ENCODE assay signal across 8 cellular contexts in the genomic region with DNA sequence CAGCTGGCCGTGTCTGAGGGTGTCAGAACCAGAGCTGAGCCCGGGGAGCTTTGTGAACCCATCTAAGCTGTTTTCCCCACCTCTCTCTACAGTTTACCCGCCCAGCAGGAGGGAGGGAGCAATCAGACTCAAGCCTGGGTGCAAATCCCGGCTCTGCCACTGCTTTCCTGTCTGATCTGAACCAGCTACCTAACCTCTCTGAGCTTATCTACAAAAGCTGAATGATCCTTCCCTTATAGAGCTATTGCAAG. TPM values are rescaled to one million over a fixed set of nuclear protein-coding genes. Genes with fewer than 3 reads are reported as not detected.
DNase-seq lines count a peak whose midpoint lies in the region; ATAC-seq, FAIRE-seq and TF ChIP-seq lines count a peak whose summit lies in the region.

No MANE protein-coding gene starts in this region.

- peak overlapping the region; percentile 59 to 76 for H3K4me3 ChIP-seq in CD4-positive, alpha-beta memory T cell (ENCODE audit: low read length in 2 of 2)
- peak overlapping the region; percentile 99 for H3K4me3 ChIP-seq in kidney (ENCODE audit: low read length in 2 of 2)

- peak overlapping the region; percentile 96 to 100 (median 99) for H3K4me3 Mint-ChIP-seq in CD4-positive, alpha-beta memory T cell

- H3K27ac Mint-ChIP-seq in CD4-positive, alpha-beta memory T cell = peak overlapping the region; percentile 86 to 99 (median 97)

- ATAC-seq in HG03135 (IDR thresholded peaks at IDR 0.05; ENCODE audit: unreplicated experiment) = peak; percentile 10

- H3K27me3 ChIP-seq in CD4-positive, alpha-beta memory T cell (ENCODE audit: insufficient read depth, low read length) = no peaks in the 10 kb centered on the region

- CTCF ChIA-PET in CD4-positive, alpha-beta memory T cell (lab: Charles Lee; ENCODE audit: partially characterized antibody) = interaction anchor here (0.7 to 6.2 kb wide), 25 partner anchors 12 to 248 kb away, joined by 3 to 47 read pairs (median 5); partner anchors contain the start of genes APOL1 and APOL3

- FAIRE-seq in kidney (lab: Jason Lieb, UNC) (no peak), H54 (lab: Jason Lieb, UNC) (no peak)

- POLR2A ChIA-PET in CD4-positive, alpha-beta memory T cell (lab: Charles Lee; ENCODE audit: partially characterized antibody) = interaction anchor here (0.7 to 4.5 kb wide), 18 partner anchors 14 to 290 kb away, joined by 3 to 44 read pairs (median 6); partner anchors contain the start of genes APOL1, EIF3D, FOXRED2 and MYH9

- no peak for TF ChIP-seq CTCF in kidney (IDR thresholded peaks at IDR 0.05; ENCODE audit: borderline replicate concordance, extremely low read depth, insufficient read depth)

- peak overlapping the region; percentile 81 for H3K27ac ChIP-seq in CD4-positive, alpha-beta memory T cell (ENCODE audit: low read depth, low read length)
- peak overlapping the region; percentile 86 for H3K27ac ChIP-seq in angular gyrus (ENCODE audit: low read depth, low read length)
- H3K27ac ChIP-seq in kidney (ENCODE audit: low read depth in 2 of 2, low read length in 2 of 2) = peak overlapping the region; percentile 96 to 97
- peak overlapping the region; percentile 78 for H3K27ac ChIP-seq in substantia nigra (ENCODE audit: low read depth, low read length, poor library complexity, severe bottlenecking)

- intact Hi-C loops in CD4-positive, alpha-beta memory T cell (cut with micrococcal nuclease) = loop anchor here (1.0 to 5.0 kb wide), 4 partner anchors 14 to 248 kb away; partner anchors contain the start of gene APOL1
- intact Hi-C loops in kidney (cut with DNase I) = no loop called here

- H3K36me3 ChIP-seq in CD4-positive, alpha-beta memory T cell (ENCODE audit: insufficient read depth, low read length) = peaks cover 22% of the 10 kb centered on the region
- peaks cover 2 to 4% of the 10 kb centered on the region in 2 donors for H3K36me3 ChIP-seq in kidney (ENCODE audit: control insufficient read depth in 1 of 2, insufficient read depth in 2 of 2, low read length in 2 of 2)

- peak overlapping the region; percentile 91 to 97 for H3K9ac ChIP-seq in kidney (ENCODE audit: low read length in 2 of 2)

- peaks cover 46% of the 10 kb centered on the region for H3K4me1 ChIP-seq in CD4-positive, alpha-beta memory T cell (ENCODE audit: insufficient read depth, low read length)
- peaks cover 9 to 18% of the 10 kb centered on the region in 2 donors for H3K4me1 ChIP-seq in kidney (ENCODE audit: control insufficient read depth in 1 of 2, insufficient read depth in 1 of 2, low read depth in 1 of 2, low read length in 2 of 2)

- no peak for DNase-seq in CD4-positive, alpha-beta memory T cell
- DNase-seq in kidney (no peak), substantia nigra (lab: John Stamatoyannopoulos, UW) (peak in 1 of 49 donors; percentile 33), H54 (ENCODE audit: insufficient read length, low spot score) (no peak), DMS153 (lab: John Stamatoyannopoulos, UW) (no peak), superior temporal gyrus (ENCODE audit: extremely low spot score) (no peak)

- no peaks in the 10 kb centered on the region for H3K9me3 ChIP-seq in CD4-positive, alpha-beta memory T cell (ENCODE audit: control insufficient read depth in 1 of 2, low read length in 2 of 2)
- H3K9me3 ChIP-seq in kidney (ENCODE audit: control insufficient read depth in 1 of 2, low read length in 2 of 2) = no peaks in the 10 kb centered on the region

- H3K27me3 Mint-ChIP-seq in CD4-positive, alpha-beta memory T cell = no peaks in the 10 kb centered on the region

- H3K9me3 Mint-ChIP-seq in CD4-positive, alpha-beta memory T cell = peaks cover 0 to 12% (median 4%) of the 10 kb centered on the region in 8 donors

- peaks cover 42 to 59% (median 51%) of the 10 kb centered on the region in 4 donors for H3K4me1 Mint-ChIP-seq in CD4-positive, alpha-beta memory T cell

- peaks cover 36 to 46% of the 10 kb centered on the region in 2 donors for H3K36me3 Mint-ChIP-seq in CD4-positive, alpha-beta memory T cell

- TF ChIP-seq POLR2A in H54 (IDR thresholded peaks at IDR 0.05; ENCODE audit: low read depth, low read length) = no peak

RNA-seq across cellular contexts. Expression of gene APOL2, which starts 0.3 kb away (rescaled TPM):
- 100 to 1,000 TPM in 1 of 2 experiments, 10 to 100 TPM in 1; 96.4 to 103 TPM for total RNA-seq in CD4-positive, alpha-beta memory T cell
- 10 to 100 TPM; 24.4 to 27.0 TPM for polyA plus RNA-seq in CD4-positive, alpha-beta memory T cell
- 48.8 TPM for total RNA-seq in kidney
- 34.8 TPM for polyA plus RNA-seq in kidney (ENCODE audit: insufficient read depth, low read depth, low replicate concordance)

RNA-seq across cellular contexts. Expression of gene APOL1, which starts 13.9 kb away (rescaled TPM):
- 10 to 100 TPM; 27.5 to 31.2 TPM for total RNA-seq in CD4-positive, alpha-beta memory T cell
- 10 to 100 TPM in 1 of 2 donors, 1 to 10 TPM in 1; 6.3 to 24.9 TPM for polyA plus RNA-seq in CD4-positive, alpha-beta memory T cell
- total RNA-seq in kidney = 160 TPM
- polyA plus RNA-seq in kidney (ENCODE audit: insufficient read depth, low read depth, low replicate concordance) = 51.8 TPM

RNA-seq across cellular contexts. Expression of gene APOL4, which starts 37.5 kb away (rescaled TPM):
- not detected for total RNA-seq in CD4-positive, alpha-beta memory T cell
- not detected for polyA plus RNA-seq in CD4-positive, alpha-beta memory T cell
- 8.7 TPM for total RNA-seq in kidney
- polyA plus RNA-seq in kidney (ENCODE audit: insufficient read depth, low read depth, low replicate concordance) = 6.1 TPM
